Comparison of ENCODE assay signal across 9 cellular contexts in genomic region chr19:49594157-49595005, GRCh38. TPM values are rescaled to one million over a fixed set of nuclear protein-coding genes. Genes with fewer than 3 reads are reported as not detected.
DNase-seq lines count a peak whose midpoint lies in the region; ATAC-seq, FAIRE-seq and TF ChIP-seq lines count a peak whose summit lies in the region.
"Had no signal": no experiment of that assay in that cellular context is flagged by ENCODE, and none has a peak within 500 bp of the region (broad histone marks: within the 10 kb centered on the region; RNA-seq: fewer than 3 reads in every experiment).

No MANE protein-coding gene starts in this region.

- peaks cover 9% of the 10 kb centered on the region for H3K4me1 ChIP-seq in GM23248 (ENCODE audit: insufficient read depth)
- H3K4me1 ChIP-seq in endothelial cell of umbilical vein (ENCODE audit: control insufficient read depth, extremely low read depth, insufficient read depth, low read length), result peaks cover 16% of the 10 kb centered on the region
- peaks cover 14 to 15% of the 10 kb centered on the region in 2 donors for H3K4me1 ChIP-seq in gastrocnemius medialis

- ATAC-seq in gastrocnemius medialis, result no peak
- ATAC-seq in GM18498 (IDR thresholded peaks at IDR 0.05; ENCODE audit: unreplicated experiment), result no peak

- peaks cover 69% of the 10 kb centered on the region for H3K79me2 ChIP-seq in GM23248 (ENCODE audit: insufficient read depth)
- H3K79me2 ChIP-seq in endothelial cell of umbilical vein (ENCODE audit: control insufficient read depth, insufficient read depth, low read length), result peaks cover 48% of the 10 kb centered on the region

- H2AFZ ChIP-seq in GM23248 (no peak overlapping the region), endothelial cell of umbilical vein (ENCODE audit: low read depth, low read length) (no peak overlapping the region)

- intact Hi-C loops in endothelial cell of umbilical vein (cut with micrococcal nuclease) (loop anchor here (5.0 kb wide), 1 partner anchor 273 kb away; the partner anchor contains the start of gene PNKP), gastrocnemius medialis (cut with DNase I; ENCODE audit: low total_unique reads) (loop anchor here (5.0 to 10.0 kb wide), 4 partner anchors 83 to 1130 kb away; partner anchors contain the start of genes CYTH2, FUZ, MYH14 and PRMT1)

- DNase-seq in GM23248 (no peak), SK-N-MC (ENCODE audit: low read depth, low spot score) (no peak), endothelial cell of umbilical vein (ENCODE audit: low read depth, low spot score) (no peak), gastrocnemius medialis (no peak), SHP77 treated with DMSO at 0.1 percent for 48 hours (lab: John Stamatoyannopoulos, UW) (no peak), NCI-H1092 (lab: John Stamatoyannopoulos, UW) (no peak), inferior parietal cortex (ENCODE audit: extremely low spot score) (no peak)

- peak overlapping the region; percentile 59 for H3K27ac ChIP-seq in GM23248
- H3K27ac ChIP-seq in SK-N-MC, result peak overlapping the region; percentile 27; the same call in 1 of the 2 replicates
- no peak overlapping the region for H3K27ac ChIP-seq in endothelial cell of umbilical vein (ENCODE audit: insufficient read depth, low read depth, low read length)
- H3K27ac ChIP-seq in gastrocnemius medialis, result peak overlapping the region; percentile 86 to 95 (median 94)

- H4K20me1 ChIP-seq in GM23248 (ENCODE audit: insufficient read depth), result peaks cover 6% of the 10 kb centered on the region; the same call in 1 of the 2 replicates
- no peaks in the 10 kb centered on the region for H4K20me1 ChIP-seq in endothelial cell of umbilical vein (replicated peaks; ENCODE audit: control insufficient read depth, extremely low read depth, insufficient read depth, low read length)

- CTCF ChIA-PET in endothelial cell of umbilical vein (lab: Charles Lee), result no interaction called here

- FAIRE-seq in endothelial cell of umbilical vein (lab: Jason Lieb, UNC), result no peak

- WGBS in GM23248 (ENCODE audit: low coverage in 1 of 2, low lambda C conversion rate in 2 of 2, missing lambda C conversion rate in 2 of 2), 2 experiments, result 80 to 89% methylated on average over 26 to 36 of the region's 36 CpGs

- H3K9me3 ChIP-seq in GM23248 (ENCODE audit: low read depth), result no peaks in the 10 kb centered on the region
- no peaks in the 10 kb centered on the region for H3K9me3 ChIP-seq in SK-N-MC (ENCODE audit: low read depth, low read length)
- no peaks in the 10 kb centered on the region for H3K9me3 ChIP-seq in endothelial cell of umbilical vein (replicated peaks; ENCODE audit: control insufficient read depth, insufficient read depth, low read length)
- H3K9me3 ChIP-seq in gastrocnemius medialis, result no peaks in the 10 kb centered on the region

- H3K9me2 ChIP-seq in GM23248 (ENCODE audit: insufficient read depth), result no peaks in the 10 kb centered on the region

- BruUV-seq in endothelial cell of umbilical vein (replicated peaks; lab: Mats Ljungman, UMichigan), result TSS peak; percentile 14

- no peaks in the 10 kb centered on the region for H3K9me1 ChIP-seq in endothelial cell of umbilical vein (replicated peaks; ENCODE audit: control insufficient read depth, extremely low read depth, insufficient read depth, low read length)

- no peak for TF ChIP-seq POLR2A in endothelial cell of umbilical vein (IDR thresholded peaks at IDR 0.05; ENCODE audit: low read depth, low read length)
- TF ChIP-seq POLR2A in gastrocnemius medialis (IDR thresholded peaks at IDR 0.05), result no peak

- H3K36me3 ChIP-seq in GM23248 (ENCODE audit: low read depth) (no peaks in the 10 kb centered on the region; the same call in 1 of the 2 replicates), SK-N-MC (ENCODE audit: insufficient read depth, low read length) (peaks cover 51% of the 10 kb centered on the region), endothelial cell of umbilical vein (ENCODE audit: control insufficient read depth in 2 of 2, extremely low read depth in 1 of 2, insufficient read depth in 2 of 2, low read length in 2 of 2) (peaks cover 8 to 24% of the 10 kb centered on the region in 2 experiments), gastrocnemius medialis (peaks cover 0 to 29% of the 10 kb centered on the region in 2 donors)

- in situ Hi-C loops in GM23248 (cut with MboI) (no loop called here), gastrocnemius medialis (cut with MboI; ENCODE audit: low sequenced_read_pairs in 4 of 4) (no loop called here)

- H3K4me2 ChIP-seq in GM23248 (ENCODE audit: unreplicated experiment) (no peak overlapping the region), endothelial cell of umbilical vein (ENCODE audit: insufficient read depth, low read length) (no peak overlapping the region)

- POLR2A ChIA-PET in endothelial cell of umbilical vein (lab: Charles Lee), result no interaction called here

- TF ChIP-seq CTCF in endothelial cell of umbilical vein (IDR thresholded peaks at IDR 0.05; ENCODE audit: extremely low read depth in 1 of 2, insufficient read depth in 1 of 2, low read depth in 1 of 2, low read length in 2 of 2) (no peak), gastrocnemius medialis (IDR thresholded peaks at IDR 0.05 in 4 of 5, conservative IDR thresholded peaks at IDR 0.05 in 1 of 5) (no peak)

- H3K4me3 ChIP-seq in GM23248 (no peak overlapping the region; the same call in 1 of the 2 replicates), SK-N-MC (no peak overlapping the region), endothelial cell of umbilical vein (replicated peaks in 1 of 3; ENCODE audit: insufficient read depth in 1 of 3, low read depth in 1 of 3, low read length in 3 of 3) (no peak overlapping the region), gastrocnemius medialis (no peak overlapping the region)
- H3K4me3 ChIP-seq: lung had no signal

- peak overlapping the region; percentile 58; the same call in 1 of the 2 replicates for H3K9ac ChIP-seq in GM23248
- no peak overlapping the region for H3K9ac ChIP-seq in SK-N-MC (ENCODE audit: insufficient read length)
- H3K9ac ChIP-seq in endothelial cell of umbilical vein (replicated peaks; ENCODE audit: extremely low read depth, insufficient read depth, low read length), result no peak overlapping the region

- no peaks in the 10 kb centered on the region for H3K27me3 ChIP-seq in GM23248 (replicated peaks; ENCODE audit: insufficient read depth)
- H3K27me3 ChIP-seq in endothelial cell of umbilical vein (ENCODE audit: control insufficient read depth in 2 of 2, insufficient read depth in 2 of 2, low read length in 2 of 2), result no peaks in the 10 kb centered on the region
- H3K27me3 ChIP-seq in gastrocnemius medialis, result no peaks in the 10 kb centered on the region

- dilution Hi-C loops in endothelial cell of umbilical vein (cut with MboI; ENCODE audit: extremely low pct_ligation_motif_present, low sequenced_read_pairs), result no loop called here

- H3F3A ChIP-seq in GM23248 (ENCODE audit: insufficient read depth), result peaks cover 13% of the 10 kb centered on the region

RNA-seq across cellular contexts. Expression of gene PRR12, which starts 3.4 kb away (rescaled TPM):
- 2.7 and 2.9 TPM in 2 replicates for total RNA-seq in GM23248 (2014; rRNA removed; shearing (Covaris generic))
- polyA plus RNA-seq in GM23248 (2016; fragmentation: Nextera tagmentation; extraction: Ambion mirVana) (0.85 and 0.86 TPM in 2 replicates), endothelial cell of umbilical vein (1.6 and 1.9 TPM in 2 replicates)
- total RNA-seq in endothelial cell of umbilical vein (35.6 and 37.0 TPM in 2 replicates), gastrocnemius medialis (1 to 10 TPM; 3.4 to 7.7 (median 3.8) TPM)
- 2.3 and 2.7 TPM in 2 replicates for polyA plus RNA-seq in endothelial cell of umbilical vein (2011; cell fraction: cytosol; rRNA removed)
- polyA plus RNA-seq in endothelial cell of umbilical vein (2011; cell fraction: nucleus; rRNA removed), result 6.5 and 7.1 TPM in 2 replicates
- polyA plus RNA-seq in endothelial cell of umbilical vein (2012), result 9.6 and 15.0 TPM in 2 replicates
- 1.9 and 2.5 TPM in 2 replicates for polyA minus RNA-seq in endothelial cell of umbilical vein
- 7.4 TPM for polyA minus RNA-seq in endothelial cell of umbilical vein (2011; cell fraction: cytosol; rRNA and poly(A)+ RNA removed)
- 3.0 and 7.4 TPM in 2 replicates for polyA minus RNA-seq in endothelial cell of umbilical vein (2011; cell fraction: nucleus; rRNA and poly(A)+ RNA removed)

RNA-seq across cellular contexts. Expression of gene PRRG2, which starts 13.3 kb away (rescaled TPM):
- not detected in 2 replicates for total RNA-seq in GM23248 (2014; rRNA removed; shearing (Covaris generic))
- polyA plus RNA-seq in GM23248 (2016; fragmentation: Nextera tagmentation; extraction: Ambion mirVana) (0.13 and 0.18 TPM in 2 replicates), endothelial cell of umbilical vein (2.9 and 3.0 TPM in 2 replicates)
- total RNA-seq in endothelial cell of umbilical vein (1.5 and 2.6 TPM in 2 replicates), gastrocnemius medialis (1 to 10 TPM in 3 of 4 donors, not detected in 1; 1.4 to 4.6 (median 3.8) TPM)
- 1.5 and 2.8 TPM in 2 replicates for polyA plus RNA-seq in endothelial cell of umbilical vein (2011; cell fraction: cytosol; rRNA removed)
- polyA plus RNA-seq in endothelial cell of umbilical vein (2011; cell fraction: nucleus; rRNA removed), result 1.3 and 2.4 TPM in 2 replicates
- 2.2 and 4.0 TPM in 2 replicates for polyA plus RNA-seq in endothelial cell of umbilical vein (2012)
- polyA minus RNA-seq in endothelial cell of umbilical vein, result 0.62 and 2.1 TPM in 2 replicates
- 3.9 TPM for polyA minus RNA-seq in endothelial cell of umbilical vein (2011; cell fraction: cytosol; rRNA and poly(A)+ RNA removed)
- polyA minus RNA-seq in endothelial cell of umbilical vein (2011; cell fraction: nucleus; rRNA and poly(A)+ RNA removed), result 1.0 and 2.4 TPM in 2 replicates

RNA-seq across cellular contexts. Expression of gene NOSIP, which starts 14.0 kb away (rescaled TPM):
- 46.0 and 53.2 TPM in 2 replicates for total RNA-seq in GM23248 (2014; rRNA removed; shearing (Covaris generic))
- polyA plus RNA-seq in GM23248 (2016; fragmentation: Nextera tagmentation; extraction: Ambion mirVana) (78.7 and 84.3 TPM in 2 replicates), endothelial cell of umbilical vein (128 and 199 TPM in 2 replicates)
- total RNA-seq in endothelial cell of umbilical vein (77.5 and 79.8 TPM in 2 replicates), gastrocnemius medialis (10 to 100 TPM; 62.4 to 92.8 (median 78.9) TPM)
- 127 and 148 TPM in 2 replicates for polyA plus RNA-seq in endothelial cell of umbilical vein (2011; cell fraction: cytosol; rRNA removed)
- 96.2 and 134 TPM in 2 replicates for polyA plus RNA-seq in endothelial cell of umbilical vein (2011; cell fraction: nucleus; rRNA removed)
- 106 and 132 TPM in 2 replicates for polyA plus RNA-seq in endothelial cell of umbilical vein (2012)
- 81.8 and 82.4 TPM in 2 replicates for polyA minus RNA-seq in endothelial cell of umbilical vein
- 70.6 TPM for polyA minus RNA-seq in endothelial cell of umbilical vein (2011; cell fraction: cytosol; rRNA and poly(A)+ RNA removed)
- polyA minus RNA-seq in endothelial cell of umbilical vein (2011; cell fraction: nucleus; rRNA and poly(A)+ RNA removed), result 19.5 and 30.8 TPM in 2 replicates

RNA-seq across cellular contexts. Expression of gene RRAS, which starts 45.6 kb away (rescaled TPM):
- 61.0 and 116 TPM in 2 replicates for total RNA-seq in GM23248 (2014; rRNA removed; shearing (Covaris generic))
- polyA plus RNA-seq in GM23248 (2016; fragmentation: Nextera tagmentation; extraction: Ambion mirVana), result 337 and 347 TPM in 2 replicates
- total RNA-seq in endothelial cell of umbilical vein, result 84.8 and 89.5 TPM in 2 replicates
- polyA plus RNA-seq in endothelial cell of umbilical vein, result 250 and 329 TPM in 2 replicates
- polyA plus RNA-seq in endothelial cell of umbilical vein (2011; cell fraction: cytosol; rRNA removed), result 162 and 238 TPM in 2 replicates
- polyA plus RNA-seq in endothelial cell of umbilical vein (2011; cell fraction: nucleus; rRNA removed), result 70.1 and 80.1 TPM in 2 replicates
- polyA plus RNA-seq in endothelial cell of umbilical vein (2012), result 143 and 267 TPM in 2 replicates
- 54.5 and 71.8 TPM in 2 replicates for polyA minus RNA-seq in endothelial cell of umbilical vein
- 10.2 TPM for polyA minus RNA-seq in endothelial cell of umbilical vein (2011; cell fraction: cytosol; rRNA and poly(A)+ RNA removed)
- polyA minus RNA-seq in endothelial cell of umbilical vein (2011; cell fraction: nucleus; rRNA and poly(A)+ RNA removed), result 15.3 and 17.2 TPM in 2 replicates
- total RNA-seq in gastrocnemius medialis, result 10 to 100 TPM; 12.4 to 26.2 (median 24.2) TPM

RNA-seq across cellular contexts. Expression of gene SCAF1, which starts 47.6 kb away (rescaled TPM):
- 18.6 and 28.7 TPM in 2 replicates for total RNA-seq in GM23248 (2014; rRNA removed; shearing (Covaris generic))
- polyA plus RNA-seq in GM23248 (2016; fragmentation: Nextera tagmentation; extraction: Ambion mirVana), result 8.4 and 8.5 TPM in 2 replicates
- 75.8 and 83.8 TPM in 2 replicates for total RNA-seq in endothelial cell of umbilical vein
- 9.6 and 13.3 TPM in 2 replicates for polyA plus RNA-seq in endothelial cell of umbilical vein
- 8.2 and 15.8 TPM in 2 replicates for polyA plus RNA-seq in endothelial cell of umbilical vein (2011; cell fraction: cytosol; rRNA removed)
- polyA plus RNA-seq in endothelial cell of umbilical vein (2011; cell fraction: nucleus; rRNA removed), result 19.6 and 21.6 TPM in 2 replicates
- polyA plus RNA-seq in endothelial cell of umbilical vein (2012), result 47.6 and 56.8 TPM in 2 replicates
- polyA minus RNA-seq in endothelial cell of umbilical vein, result 4.8 and 5.2 TPM in 2 replicates
- polyA minus RNA-seq in endothelial cell of umbilical vein (2011; cell fraction: cytosol; rRNA and poly(A)+ RNA removed), result 11.4 TPM
- 4.6 and 8.6 TPM in 2 replicates for polyA minus RNA-seq in endothelial cell of umbilical vein (2011; cell fraction: nucleus; rRNA and poly(A)+ RNA removed)
- 10 to 100 TPM; 13.7 to 36.1 (median 32.9) TPM for total RNA-seq in gastrocnemius medialis
